In the genomic region with DNA sequence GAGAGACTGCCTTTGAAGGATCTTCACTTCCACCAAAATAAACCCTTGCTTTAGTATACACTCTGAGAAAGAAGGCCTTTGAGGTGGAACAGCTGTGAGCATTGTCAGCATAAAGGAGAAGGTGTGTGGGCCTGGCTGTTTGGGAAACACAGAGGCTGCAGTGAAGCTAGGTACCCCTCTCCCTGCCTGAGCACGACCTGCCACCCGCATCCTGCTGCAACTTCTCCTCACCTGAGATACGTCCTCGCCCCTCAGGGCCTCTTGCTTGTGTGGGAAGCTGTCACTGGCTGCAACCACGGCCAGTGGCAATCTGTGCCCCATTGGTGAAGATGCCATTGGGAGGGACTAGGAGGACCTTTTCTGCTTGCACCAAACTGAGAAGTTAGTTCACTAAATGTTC, we compare ENCODE assay signal across 22 cellular contexts.
"Had no signal": no experiment of that assay in that cellular context is flagged by ENCODE, and none has a peak within 500 bp of the region (broad histone marks: within the 10 kb centered on the region; RNA-seq: fewer than 3 reads in every experiment).

No MANE protein-coding gene starts in this region.

- H3K27ac Mint-ChIP-seq: dendritic cell treated with granulocyte-macrophage colony-stimulating factor and Interleukin-4, amounts not matched to agents 40 ng/mL and 50 ng/mL, for 4 days; effector memory CD8-positive, alpha-beta T cell; mesothelial cell of epicardium had no signal

- H3K27me3 Mint-ChIP-seq: effector memory CD8-positive, alpha-beta T cell had no signal

- ATAC-seq: effector memory CD8-positive, alpha-beta T cell; esophagus mucosa; gastrocnemius medialis; heart right ventricle; left cardiac atrium; left lung; left ventricle myocardium superior; lower lobe of right lung; mucosa of descending colon had no signal

- H3K4me3 Mint-ChIP-seq: dendritic cell treated with granulocyte-macrophage colony-stimulating factor and Interleukin-4, amounts not matched to agents 40 ng/mL and 50 ng/mL, for 4 days; effector memory CD8-positive, alpha-beta T cell; mesothelial cell of epicardium had no signal

- DNase-seq: cerebellar nuclear complex; colonic mucosa; cortex of kidney; effector CD4-positive, alpha-beta T cell; effector memory CD8-positive, alpha-beta T cell; erythroblast; esophagus squamous epithelium; foreskin fibroblast; foreskin melanocyte; gastrocnemius medialis; glutamatergic neuron; heart right ventricle; hippocampal formation; left cardiac atrium; left lung; left ventricle myocardium superior; lower lobe of right lung; mesenchymal stem cell; mucosa of descending colon had no signal
